ENCODE assay signal across 8 cellular contexts in genomic region chr7:143882611-143883078, GRCh38. TPM values are rescaled to one million over a fixed set of nuclear protein-coding genes. Genes with fewer than 3 reads are reported as not detected.
DNase-seq lines count a peak whose midpoint lies in the region; ATAC-seq, FAIRE-seq and TF ChIP-seq lines count a peak whose summit lies in the region.

No MANE protein-coding gene starts in this region.

- H4K20me1 ChIP-seq in endothelial cell of umbilical vein (replicated peaks; ENCODE audit: control insufficient read depth, extremely low read depth, insufficient read depth, low read length), result no peaks in the 10 kb centered on the region

- peak; percentile 81 for FAIRE-seq in endothelial cell of umbilical vein (lab: Jason Lieb, UNC)

- H3K36me3 ChIP-seq in endothelial cell of umbilical vein (ENCODE audit: control insufficient read depth in 2 of 2, extremely low read depth in 1 of 2, insufficient read depth in 2 of 2, low read length in 2 of 2) (no peaks in the 10 kb centered on the region), lung (ENCODE audit: control insufficient read depth in 2 of 2, insufficient read depth in 2 of 2, low read length in 2 of 2) (no peaks in the 10 kb centered on the region), testis (ENCODE audit: low read depth, missing control alignments) (no peaks in the 10 kb centered on the region)

- H3K4me3 ChIP-seq in endothelial cell of umbilical vein (replicated peaks in 1 of 3; ENCODE audit: insufficient read depth in 1 of 3, low read depth in 1 of 3, low read length in 3 of 3) (peak overlapping the region; percentile 25 to 78 (median 67)), lung (peak overlapping the region; percentile 65), testis (peak overlapping the region; percentile 48 to 60)

- H3K9ac ChIP-seq in endothelial cell of umbilical vein (replicated peaks; ENCODE audit: extremely low read depth, insufficient read depth, low read length), result peak overlapping the region; percentile 80

- peak overlapping the region; percentile 87 for H2AFZ ChIP-seq in endothelial cell of umbilical vein (ENCODE audit: low read depth, low read length)

- no peaks in the 10 kb centered on the region for H3K79me2 ChIP-seq in endothelial cell of umbilical vein (ENCODE audit: control insufficient read depth, insufficient read depth, low read length)

- ATAC-seq in GM19463 (IDR thresholded peaks at IDR 0.05; ENCODE audit: unreplicated experiment) (peak; percentile 33), lung (ENCODE audit: insufficient read depth, low FRiP score) (peak; percentile 63), HG02678 (IDR thresholded peaks at IDR 0.05; ENCODE audit: unreplicated experiment) (no peak), GM21529 (IDR thresholded peaks at IDR 0.05; ENCODE audit: unreplicated experiment) (no peak)

- TF ChIP-seq CTCF in endothelial cell of umbilical vein (IDR thresholded peaks at IDR 0.05; ENCODE audit: extremely low read depth in 1 of 2, insufficient read depth in 1 of 2, low read depth in 1 of 2, low read length in 2 of 2) (no peak), lung (IDR thresholded peaks at IDR 0.05; ENCODE audit: control extremely low read depth, extremely low read depth) (no peak), testis (IDR thresholded peaks at IDR 0.05) (no peak)

- dilution Hi-C loops in endothelial cell of umbilical vein (cut with MboI; ENCODE audit: extremely low pct_ligation_motif_present, low sequenced_read_pairs), result no loop called here

- WGBS in lung, 2 donors, result 1 to 3% methylated on average over 25 to 26 of the region's 26 CpGs
- WGBS in testis, 2 donors, result 0 to 5% methylated on average over 3 to 26 of the region's 26 CpGs

- H3K27me3 ChIP-seq in endothelial cell of umbilical vein (ENCODE audit: control insufficient read depth in 2 of 2, insufficient read depth in 2 of 2, low read length in 2 of 2) (no peaks in the 10 kb centered on the region), lung (ENCODE audit: control insufficient read depth, insufficient read depth) (no peaks in the 10 kb centered on the region), testis (no peaks in the 10 kb centered on the region)

- H3K4me1 ChIP-seq in endothelial cell of umbilical vein (ENCODE audit: control insufficient read depth, extremely low read depth, insufficient read depth, low read length) (peaks cover 9% of the 10 kb centered on the region), lung (ENCODE audit: control insufficient read depth in 2 of 2, insufficient read depth in 2 of 2, low read length in 2 of 2) (peaks cover 0 to 16% of the 10 kb centered on the region in 2 donors), testis (peaks cover 5% of the 10 kb centered on the region)

- H3K9me3 ChIP-seq in endothelial cell of umbilical vein (replicated peaks; ENCODE audit: control insufficient read depth, insufficient read depth, low read length), result no peaks in the 10 kb centered on the region
- H3K9me3 ChIP-seq in lung (ENCODE audit: control insufficient read depth in 2 of 2, insufficient read depth in 1 of 2, low read length in 1 of 2), result no peaks in the 10 kb centered on the region
- no peaks in the 10 kb centered on the region for H3K9me3 ChIP-seq in testis

- BruUV-seq in endothelial cell of umbilical vein (replicated peaks; lab: Mats Ljungman, UMichigan), result no TSS peak

- H3K9me1 ChIP-seq in endothelial cell of umbilical vein (replicated peaks; ENCODE audit: control insufficient read depth, extremely low read depth, insufficient read depth, low read length), result no peaks in the 10 kb centered on the region

- CTCF ChIA-PET in endothelial cell of umbilical vein (lab: Charles Lee), result interaction anchor here (1.0 to 3.7 kb wide), 2 partner anchors 10 to 146 kb away, joined by 4 to 33 read pairs; no protein-coding TSS in a partner anchor

- H3K4me2 ChIP-seq in endothelial cell of umbilical vein (ENCODE audit: insufficient read depth, low read length), result peak overlapping the region; percentile 95

- intact Hi-C loops in endothelial cell of umbilical vein (cut with micrococcal nuclease), result loop anchor here (1.0 kb wide), 1 partner anchor 18 kb away; no protein-coding TSS in a partner anchor
- intact Hi-C loops in testis (cut with DNase I; ENCODE audit: low total_unique reads), result no loop called here

- peak overlapping the region; percentile 20 for H3K27ac ChIP-seq in endothelial cell of umbilical vein (ENCODE audit: insufficient read depth, low read depth, low read length)
- H3K27ac ChIP-seq in lung (ENCODE audit: low read depth in 1 of 2, low read length in 1 of 2), result peak overlapping the region; percentile 29 to 82
- peak overlapping the region; percentile 50 to 71 for H3K27ac ChIP-seq in testis

- POLR2A ChIA-PET in endothelial cell of umbilical vein (lab: Charles Lee), result interaction anchor here (1.0 to 1.2 kb wide), 2 partner anchors 10 to 19 kb away, joined by 4 read pairs; partner anchors contain the start of gene TCAF1

- DNase-seq in NCI-H526 treated with DMSO at 0.1 percent for 48 hours (lab: John Stamatoyannopoulos, UW), result peak; percentile 48
- DNase-seq in endothelial cell of umbilical vein (ENCODE audit: low read depth, low spot score), result peak; percentile 68
- peak; percentile 37 for DNase-seq in lung (ENCODE audit: low spot score)
- DNase-seq in testis, result peak; percentile 51
- DNase-seq in GOT3 (lab: John Stamatoyannopoulos, UW), result no peak

- TF ChIP-seq POLR2A in endothelial cell of umbilical vein (IDR thresholded peaks at IDR 0.05; ENCODE audit: low read depth, low read length), result peak; percentile 63
- TF ChIP-seq POLR2A in testis (IDR thresholded peaks at IDR 0.05), result no peak

TF ChIP-seq in endothelial cell of umbilical vein, 7 proteins besides CTCF, POLR2A, EP300 and RAD21:
- no peak for TF ChIP-seq MYC (IDR thresholded peaks at IDR 0.05; ENCODE audit: low read depth, low read length)
- TF ChIP-seq GATA2 (IDR thresholded peaks at IDR 0.05; ENCODE audit: insufficient read depth, insufficient read length, low read depth, low read length), result no peak
- TF ChIP-seq MAX (IDR thresholded peaks at IDR 0.05; ENCODE audit: insufficient read depth, insufficient read length), result no peak
- TF ChIP-seq POLR2AphosphoS5 (IDR thresholded peaks at IDR 0.05; ENCODE audit: insufficient read depth, low read depth, low read length), result peak; percentile 51
- no peak for TF ChIP-seq FOS (IDR thresholded peaks at IDR 0.05; ENCODE audit: borderline replicate concordance, insufficient read depth, low read length)
- TF ChIP-seq EZH2 (IDR thresholded peaks at IDR 0.05; ENCODE audit: borderline replicate concordance, low read depth, low read length, severe bottlenecking), result no peak

RNA-seq across cellular contexts. Expression of gene TCAF1, which starts 19.3 kb away (rescaled TPM):
- total RNA-seq in endothelial cell of umbilical vein, result 48.3 and 51.2 TPM in 2 replicates
- polyA plus RNA-seq in endothelial cell of umbilical vein, result 21.0 and 29.0 TPM in 2 replicates
- polyA plus RNA-seq in endothelial cell of umbilical vein (2011; cell fraction: cytosol; rRNA removed), result 27.2 and 29.1 TPM in 2 replicates
- polyA plus RNA-seq in endothelial cell of umbilical vein (2011; cell fraction: nucleus; rRNA removed), result 19.6 and 27.5 TPM in 2 replicates
- polyA plus RNA-seq in endothelial cell of umbilical vein (2012), result 41.7 and 47.9 TPM in 2 replicates
- 87.5 and 105 TPM in 2 replicates for polyA minus RNA-seq in endothelial cell of umbilical vein
- polyA minus RNA-seq in endothelial cell of umbilical vein (2011; cell fraction: cytosol; rRNA and poly(A)+ RNA removed), result 9.4 TPM
- 21.6 and 30.7 TPM in 2 replicates for polyA minus RNA-seq in endothelial cell of umbilical vein (2011; cell fraction: nucleus; rRNA and poly(A)+ RNA removed)
- total RNA-seq in lung, result 10 to 100 TPM; 37.1 to 65.8 TPM
- polyA plus RNA-seq in lung, result 10 to 100 TPM; 10.1 to 12.2 TPM
- total RNA-seq in testis, result 10 to 100 TPM; 21.3 to 28.7 TPM
- 6.2 TPM for polyA plus RNA-seq in testis (ENCODE audit: insufficient read depth, low read depth, low replicate concordance)

RNA-seq across cellular contexts. Expression of gene OR2F2, which starts 52.4 kb away (rescaled TPM):
- total RNA-seq in endothelial cell of umbilical vein (not detected in 2 replicates), lung (not detected), testis (1 to 10 TPM; 1.2 to 3.5 TPM)
- polyA plus RNA-seq in endothelial cell of umbilical vein (not detected in 2 replicates), lung (not detected), testis (ENCODE audit: insufficient read depth, low read depth, low replicate concordance) (0.30 TPM)
- not detected in 2 replicates for polyA plus RNA-seq in endothelial cell of umbilical vein (2011; cell fraction: cytosol; rRNA removed)
- not detected in 2 replicates for polyA plus RNA-seq in endothelial cell of umbilical vein (2011; cell fraction: nucleus; rRNA removed)
- polyA plus RNA-seq in endothelial cell of umbilical vein (2012), result not detected in 2 replicates
- 0.17 TPM in 1 of 2 replicates, not detected in the other for polyA minus RNA-seq in endothelial cell of umbilical vein
- not detected for polyA minus RNA-seq in endothelial cell of umbilical vein (2011; cell fraction: cytosol; rRNA and poly(A)+ RNA removed)
- polyA minus RNA-seq in endothelial cell of umbilical vein (2011; cell fraction: nucleus; rRNA and poly(A)+ RNA removed), result not detected in 2 replicates

Comparison
In these comparisons a context has a peak if more than half of its experiments do, and no peak if none do; other contexts are left out.
1. ATAC-seq: peak in GM19463 (single experiment) and lung (single experiment); none in HG02678 (single experiment) and GM21529 (single experiment).
2. Peak in every context shown above with its lines, with median percentiles within 50 percentile points of each other: H3K27ac ChIP-seq and H3K4me3 ChIP-seq.